ENCODE assay signal across 1 cellular context in genomic region chr10:82922755-82923154, GRCh38.
TF ChIP-seq lines count a peak whose summit lies in the region.

No MANE protein-coding gene starts in this region.

TF ChIP-seq in WTC11, 78 proteins besides CTCF, POLR2A, EP300 and RAD21 (continued from another document):
- TF ChIP-seq, protein P1, sequence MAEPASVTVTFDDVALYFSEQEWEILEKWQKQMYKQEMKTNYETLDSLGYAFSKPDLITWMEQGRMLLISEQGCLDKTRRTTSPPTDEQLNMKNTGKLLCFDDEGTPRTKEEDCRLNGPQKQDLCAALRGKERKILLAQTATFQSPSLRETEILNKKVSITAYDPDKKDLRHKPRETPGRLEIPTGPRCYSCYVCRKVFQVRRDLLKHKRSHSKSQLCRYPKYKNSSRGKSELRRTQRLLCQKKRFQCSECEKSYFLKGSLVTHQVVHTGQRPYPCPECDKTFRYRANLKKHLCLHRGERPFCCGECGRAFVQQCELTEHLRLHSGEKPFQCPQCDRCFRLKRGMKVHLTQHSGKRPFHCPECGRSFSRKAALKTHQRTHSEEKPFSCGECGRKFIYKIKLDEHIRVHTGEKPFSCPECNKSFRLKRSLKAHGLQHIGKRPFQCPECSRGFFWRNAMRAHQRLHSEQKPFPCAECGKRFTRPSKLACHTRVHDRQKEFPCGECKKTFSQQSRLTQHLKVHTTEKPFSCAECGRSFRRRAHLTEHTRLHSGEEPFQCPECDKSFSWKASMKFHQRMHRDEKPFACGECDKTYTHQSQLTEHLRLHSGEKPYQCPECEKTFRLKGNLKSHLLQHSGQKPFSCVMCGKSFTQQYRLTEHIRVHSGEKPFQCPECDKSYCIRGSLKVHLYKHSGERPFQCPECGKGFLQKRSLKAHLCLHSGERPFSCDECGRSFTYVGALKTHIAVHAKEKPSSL (CRISPR knock-in tag; conservative IDR thresholded peaks at IDR 0.05), result no peak
- TF ChIP-seq TEAD4 (CRISPR knock-in tag; IDR thresholded peaks at IDR 0.05) (no peak), ARID4B (CRISPR knock-in tag; IDR thresholded peaks at IDR 0.05; ENCODE audit: borderline replicate concordance) (no peak), FOXK1 (CRISPR knock-in tag; IDR thresholded peaks at IDR 0.05) (no peak)
- TF ChIP-seq, protein P2, sequence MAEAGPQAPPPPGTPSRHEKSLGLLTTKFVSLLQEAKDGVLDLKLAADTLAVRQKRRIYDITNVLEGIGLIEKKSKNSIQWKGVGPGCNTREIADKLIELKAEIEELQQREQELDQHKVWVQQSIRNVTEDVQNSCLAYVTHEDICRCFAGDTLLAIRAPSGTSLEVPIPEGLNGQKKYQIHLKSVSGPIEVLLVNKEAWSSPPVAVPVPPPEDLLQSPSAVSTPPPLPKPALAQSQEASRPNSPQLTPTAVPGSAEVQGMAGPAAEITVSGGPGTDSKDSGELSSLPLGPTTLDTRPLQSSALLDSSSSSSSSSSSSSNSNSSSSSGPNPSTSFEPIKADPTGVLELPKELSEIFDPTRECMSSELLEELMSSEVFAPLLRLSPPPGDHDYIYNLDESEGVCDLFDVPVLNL (CRISPR knock-in tag; IDR thresholded peaks at IDR 0.05; ENCODE audit: borderline replicate concordance, low read depth), result no peak
TF ChIP-seq in WTC11: peak in this region for 0.
